In the genomic region with DNA sequence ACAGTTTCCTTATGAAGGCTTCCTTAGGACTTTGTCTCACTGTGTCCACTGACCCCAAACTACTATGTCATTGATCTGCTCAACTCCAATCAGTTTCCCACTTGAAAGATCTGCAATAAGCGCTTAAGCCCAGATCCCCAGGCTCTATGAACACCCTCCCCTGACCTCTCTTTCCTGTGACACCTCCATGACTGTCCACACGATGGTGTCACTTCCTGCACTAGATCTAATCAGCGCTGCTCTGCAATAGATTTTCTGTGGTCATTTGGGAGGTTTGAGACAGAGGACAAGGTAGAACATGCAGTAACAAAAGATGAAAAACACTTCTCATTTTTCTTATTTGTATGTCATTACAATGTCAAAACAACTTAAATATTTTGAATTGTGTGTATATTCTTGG, we compare ENCODE assay signal across 1 cellular context.
TF ChIP-seq lines count a peak whose summit lies in the region.

No MANE protein-coding gene starts in this region.

TF ChIP-seq in HCT116, 20 proteins besides CTCF, POLR2A, EP300 and RAD21 (continued from another document):
- no peak for TF ChIP-seq ELF1 (IDR thresholded peaks at IDR 0.05; ENCODE audit: borderline replicate concordance, low read depth)
- TF ChIP-seq TCF7L2 (IDR thresholded peaks at IDR 0.05; ENCODE audit: borderline replicate concordance, extremely low read depth, insufficient read depth, insufficient read length): no peak
- TF ChIP-seq EZH2phosphoT487 (IDR thresholded peaks at IDR 0.05; ENCODE audit: borderline replicate concordance): no peak
